16 cellular contexts compared by ENCODE assay signal in genomic region chr12:19706936-19707335, GRCh38.
DNase-seq lines count a peak whose midpoint lies in the region; ATAC-seq and TF ChIP-seq lines count a peak whose summit lies in the region.
"Had no signal": no experiment of that assay in that cellular context is flagged by ENCODE, and none has a peak within 500 bp of the region (broad histone marks: within the 10 kb centered on the region; RNA-seq: fewer than 3 reads in every experiment).

No MANE protein-coding gene starts in this region.

- ATAC-seq in IMR-90 (ENCODE audit: low read depth) (no peak), HG02571 (IDR thresholded peaks at IDR 0.05; ENCODE audit: unreplicated experiment) (no peak)
- ATAC-seq: GM12878, HepG2 had no signal

- no peak for TF ChIP-seq CTCF in IMR-90 (conservative IDR thresholded peaks at IDR 0.05; ENCODE audit: low read depth, low read length)
- no peak for TF ChIP-seq CTCF in astrocyte of the cerebellum (IDR thresholded peaks at IDR 0.05; ENCODE audit: low read depth, low read length, missing control alignments)

- dilution Hi-C loops in IMR-90 (cut with HindIII; ENCODE audit: low sequenced_read_pairs, unreplicated experiment): no loop called here

- H3K27me3 ChIP-seq in IMR-90 (ENCODE audit: control insufficient read depth, insufficient read depth, low read length): no peaks in the 10 kb centered on the region
- H3K27me3 ChIP-seq: BLaER1 treated with 17β-estradiol and CSF1 and Interleukin-3, amounts not matched to agents 10 nM and 100 nM had no signal

- BruUV-seq in IMR-90 (replicated peaks; lab: Mats Ljungman, UMichigan): no TSS peak

- no peaks in the 10 kb centered on the region; the same call in 1 of the 2 replicates for H3K9me1 ChIP-seq in IMR-90 (ENCODE audit: insufficient read depth, low read length)

- no peak overlapping the region for H2AFZ ChIP-seq in IMR-90 (replicated peaks; ENCODE audit: low read length, poor library complexity)

- H3K4me2 ChIP-seq in IMR-90 (ENCODE audit: low read depth, low read length): no peak overlapping the region
- H3K4me2 ChIP-seq: BLaER1 treated with 17β-estradiol and CSF1 and Interleukin-3, amounts not matched to agents 10 nM and 100 nM; KMS-11 had no signal

- H3K9ac ChIP-seq in IMR-90 (ENCODE audit: low read depth, low read length): no peak overlapping the region
- H3K9ac ChIP-seq: BLaER1 treated with 17β-estradiol and CSF1 and Interleukin-3, amounts not matched to agents 10 nM and 100 nM; KMS-11 had no signal

- H2AK9ac ChIP-seq in IMR-90 (replicated peaks; ENCODE audit: low read depth, low read length, poor library complexity): no peak overlapping the region

- H2AK5ac ChIP-seq in IMR-90 (ENCODE audit: low read depth, low read length): no peak overlapping the region; the same call in 1 of the 2 replicates

- H3K4ac ChIP-seq in IMR-90 (ENCODE audit: low read depth, low read length): peak overlapping the region; percentile 45; the same call in 1 of the 2 replicates

- H2BK15ac ChIP-seq in IMR-90 (ENCODE audit: low read depth, low read length): no peak overlapping the region

- CTCF ChIA-PET in IMR-90 (lab: Yijun Ruan, JAX): no interaction called here

- DNase-seq in EH (ENCODE audit: low read depth): peak; percentile 73
- peak; percentile 62 for DNase-seq in IMR-90
- DNase-seq in astrocyte of the cerebellum (ENCODE audit: low read depth): peak; percentile 39
- DNase-seq in glomerular visceral epithelial cell (ENCODE audit: extremely low spot score): peak; percentile 5
- no peak for DNase-seq in HuH-7 (ENCODE audit: low spot score)
- no peak for DNase-seq in GOT3 (lab: John Stamatoyannopoulos, UW)
- DNase-seq: 8988T; CD4-positive, CD25-positive, alpha-beta regulatory T cell; CD8-positive, alpha-beta memory T cell; COR-L47 had no signal

- peaks cover 10% of the 10 kb centered on the region; the same call in 1 of the 2 replicates for H3K9me3 ChIP-seq in IMR-90 (ENCODE audit: control insufficient read depth, insufficient read depth, low read length)
- H3K9me3 ChIP-seq: HAP-1 had no signal

- no peaks in the 10 kb centered on the region for H4K20me1 ChIP-seq in IMR-90 (ENCODE audit: insufficient read depth, low read length)
- H4K20me1 ChIP-seq: BLaER1 treated with 17β-estradiol and CSF1 and Interleukin-3, amounts not matched to agents 10 nM and 100 nM had no signal

- no peak overlapping the region for H3K27ac ChIP-seq in IMR-90 (ENCODE audit: insufficient read depth, low read length)
- H3K27ac ChIP-seq: BLaER1 treated with 17β-estradiol and CSF1 and Interleukin-3, amounts not matched to agents 10 nM and 100 nM; KMS-11 had no signal

- 0 out of 2 replicates have a peak overlapping the region, but pooled peaks have one; percentile 62 for H4K91ac ChIP-seq in IMR-90 (ENCODE audit: insufficient read depth, low read depth, low read length)

- no peaks in the 10 kb centered on the region for H3K36me3 ChIP-seq in IMR-90 (ENCODE audit: control insufficient read depth, insufficient read depth, low read length)
- H3K36me3 ChIP-seq: BLaER1 treated with 17β-estradiol and CSF1 and Interleukin-3, amounts not matched to agents 10 nM and 100 nM; HAP-1 had no signal

- no CpG with 5 or more reads among the region's 1 CpG for WGBS in IMR-90 (ENCODE audit: extremely low coverage in 2 of 2, insufficient read length in 1 of 2), 2 experiments

- peak overlapping the region; percentile 44 for H2BK20ac ChIP-seq in IMR-90 (ENCODE audit: low read depth, low read length)

- no peak overlapping the region for H4K8ac ChIP-seq in IMR-90 (ENCODE audit: low read depth in 2 of 2, low read length in 2 of 2)

- H3K14ac ChIP-seq in IMR-90 (replicated peaks; ENCODE audit: low read depth, low read length): no peak overlapping the region

- peak overlapping the region; percentile 95 for H2BK5ac ChIP-seq in IMR-90 (ENCODE audit: low read depth, low read length, poor library complexity, severe bottlenecking)

- H3K79me1 ChIP-seq in IMR-90 (ENCODE audit: low read depth in 1 of 2, low read length in 2 of 2): no peaks in the 10 kb centered on the region; a peak in 1 of 4 replicates

- POLR2A ChIA-PET in IMR-90 (lab: Charles Lee; ENCODE audit: unreplicated experiment): no interaction called here

- peak overlapping the region; percentile 10; the same call in 1 of the 2 replicates for H2BK120ac ChIP-seq in IMR-90 (ENCODE audit: low read depth, low read length)

- peaks cover 13% of the 10 kb centered on the region for H3K4me1 ChIP-seq in IMR-90 (ENCODE audit: control insufficient read depth, insufficient read depth, low read length)
- H3K4me1 ChIP-seq: HAP-1 had no signal

- intact Hi-C loops in IMR-90 (cut with micrococcal nuclease): no loop called here

- TF ChIP-seq POLR2A in IMR-90 (IDR thresholded peaks at IDR 0.05; ENCODE audit: low read depth, low read length): no peak

- no peak overlapping the region; the same call in 1 of the 2 replicates for H4K5ac ChIP-seq in IMR-90 (ENCODE audit: low read depth, low read length)

- no peak for TF ChIP-seq RAD21 in IMR-90 (IDR thresholded peaks at IDR 0.05; ENCODE audit: low read length)

- H3K18ac ChIP-seq in IMR-90 (ENCODE audit: low read depth, low read length): peak overlapping the region; percentile 57; the same call in 1 of the 2 replicates

- in situ Hi-C loops in IMR-90 (cut with MboI; ENCODE audit: low sequenced_read_pairs) (no loop called here), astrocyte of the cerebellum (cut with HindIII; ENCODE audit: low sequenced_read_pairs) (no loop called here)

- H3K4me3 ChIP-seq in IMR-90 (ENCODE audit: insufficient read depth, low read depth, low read length) (no peak overlapping the region), astrocyte of the cerebellum (ENCODE audit: low read depth, low read length) (no peak overlapping the region)
- H3K4me3 ChIP-seq: BLaER1 treated with 17β-estradiol and CSF1 and Interleukin-3, amounts not matched to agents 10 nM and 100 nM; GM12878; HAP-1 had no signal

- H3K23ac ChIP-seq in IMR-90 (ENCODE audit: low read depth, low read length): no peak overlapping the region

- no peak overlapping the region for H3K56ac ChIP-seq in IMR-90 (ENCODE audit: extremely low read depth, insufficient read depth, low read length)

TF ChIP-seq in IMR-90, 13 proteins besides CTCF, POLR2A, EP300 and RAD21:
- TF ChIP-seq SMC3 (IDR thresholded peaks at IDR 0.05; ENCODE audit: low read depth, low read length) (no peak), RCOR1 (IDR thresholded peaks at IDR 0.05; ENCODE audit: insufficient replicate concordance, low read length) (no peak), ELK1 (IDR thresholded peaks at IDR 0.05; ENCODE audit: borderline replicate concordance, low read depth, low read length) (no peak), MAFK (IDR thresholded peaks at IDR 0.05; ENCODE audit: low read depth, low read length) (no peak), USF2 (IDR thresholded peaks at IDR 0.05; ENCODE audit: low read depth, low read length) (no peak)

Comparison
In these comparisons a context has a peak if more than half of its experiments do, and no peak if none do; other contexts are left out.
1. DNase-seq: peak in EH (single experiment), IMR-90 (single experiment), astrocyte of the cerebellum (single experiment) and glomerular visceral epithelial cell (single experiment); none in HuH-7 (single experiment) and GOT3 (single experiment).